ENCODE assay signal across 8 cellular contexts in genomic region chr2:74178211-74179062, GRCh38. TPM values are rescaled to one million over a fixed set of nuclear protein-coding genes. Genes with fewer than 3 reads are reported as not detected.
A peak's percentile ranks its signal among the peaks of the same experiment; 100 is the strongest.
DNase-seq lines count a peak whose midpoint lies in the region; ATAC-seq, FAIRE-seq and TF ChIP-seq lines count a peak whose summit lies in the region.

TSS of gene MOB1A (minus strand) at chr2:74178879. CDS start at chr2:74178674, 205 bp downstream.

- no peak for FAIRE-seq in astrocyte (lab: Jason Lieb, UNC)

- peak within 1 kb of the TSS; percentile 93 for H3K4me3 ChIP-seq in astrocyte (ENCODE audit: insufficient read depth, low read depth, low read length)
- peak within 1 kb of the TSS; percentile 93 for H3K4me3 ChIP-seq in right cardiac atrium (ENCODE audit: low read length)
- H3K4me3 ChIP-seq in vagina, result peak within 1 kb of the TSS; percentile 82 to 96

- H3K27me3 Mint-ChIP-seq in astrocyte (ENCODE audit: low read depth, unreplicated experiment), result no peaks in the 10 kb centered on the region

- DNase-seq in NCI-H2029 (lab: John Stamatoyannopoulos, UW) (peak; percentile 96), T-helper 22 cell (ENCODE audit: low read depth) (peak; percentile 96), astrocyte (ENCODE audit: low read depth) (peak; percentile 95), right cardiac atrium (peak; percentile 98 to 99 (median 99)), putamen (ENCODE audit: low spot score) (peak; percentile 98), vagina (ENCODE audit: extremely low spot score in 2 of 2) (peak; percentile 98)

- ATAC-seq in GM18505 (IDR thresholded peaks at IDR 0.05; ENCODE audit: unreplicated experiment) (peak; percentile 76), HG02973 (IDR thresholded peaks at IDR 0.05; ENCODE audit: unreplicated experiment) (peak; percentile 67), right cardiac atrium (peak; percentile 99)

- peaks cover 52% of the 10 kb centered on the region for H3K79me2 ChIP-seq in astrocyte (ENCODE audit: insufficient read depth, low read length)

- peaks cover 39% of the 10 kb centered on the region for H4K20me1 ChIP-seq in astrocyte (ENCODE audit: insufficient read depth, low read length)

- intact Hi-C loops in right cardiac atrium (cut with DNase I), result no loop called here
- intact Hi-C loops in vagina (cut with DNase I), result no loop called here

- H2AFZ ChIP-seq in astrocyte (ENCODE audit: low read depth, low read length), result peak within 1 kb of the TSS; percentile 69

- H3K27ac ChIP-seq in astrocyte (ENCODE audit: low read depth, low read length) (peak within 1 kb of the TSS; percentile 83), right cardiac atrium (ENCODE audit: low read length) (peak within 1 kb of the TSS; percentile 92), vagina (peak within 1 kb of the TSS; percentile 91)

- no peaks in the 10 kb centered on the region for H3K9me3 Mint-ChIP-seq in astrocyte (ENCODE audit: unreplicated experiment)

- H3K27me3 ChIP-seq in astrocyte (ENCODE audit: insufficient read depth, low read length), result no peaks in the 10 kb centered on the region
- H3K27me3 ChIP-seq in right cardiac atrium (ENCODE audit: control insufficient read depth, insufficient read depth), result no peaks in the 10 kb centered on the region
- no peaks in the 10 kb centered on the region for H3K27me3 ChIP-seq in vagina

- H3K9me3 ChIP-seq in astrocyte (ENCODE audit: insufficient read depth, low read depth, low read length) (no peaks in the 10 kb centered on the region), right cardiac atrium (ENCODE audit: control insufficient read depth, low read length) (no peaks in the 10 kb centered on the region), vagina (no peaks in the 10 kb centered on the region)

- under 1% methylated on average over 84 of the region's 84 CpGs for WGBS in right cardiac atrium

- H3K4me3 Mint-ChIP-seq in astrocyte (ENCODE audit: unreplicated experiment), result peak within 1 kb of the TSS; percentile 96

- peaks cover 2% of the 10 kb centered on the region for H3K4me1 ChIP-seq in astrocyte (ENCODE audit: insufficient read depth, low read length)
- H3K4me1 ChIP-seq in right cardiac atrium (ENCODE audit: control insufficient read depth, insufficient read depth, low read length), result peaks cover 4% of the 10 kb centered on the region
- H3K4me1 ChIP-seq in vagina, result peaks cover 39% of the 10 kb centered on the region

- peak within 1 kb of the TSS; percentile 94 for H3K9ac ChIP-seq in astrocyte (ENCODE audit: low read length)

- peaks cover 10% of the 10 kb centered on the region for H3K36me3 Mint-ChIP-seq in astrocyte (ENCODE audit: low read depth, unreplicated experiment)

- H3K4me1 Mint-ChIP-seq in astrocyte (ENCODE audit: low read depth, unreplicated experiment), result peaks cover 6% of the 10 kb centered on the region

- no peaks in the 10 kb centered on the region for H3K36me3 ChIP-seq in astrocyte (ENCODE audit: insufficient read depth, low read length)
- H3K36me3 ChIP-seq in vagina, result no peaks in the 10 kb centered on the region

- TF ChIP-seq CTCF in astrocyte (IDR thresholded peaks at IDR 0.05; ENCODE audit: insufficient read depth, low read depth, low read length) (no peak), vagina (IDR thresholded peaks at IDR 0.05) (peak in 1 of 3 experiments; percentile 4)

- TF ChIP-seq POLR2A in GM18505 (IDR thresholded peaks at IDR 0.05; ENCODE audit: borderline replicate concordance, extremely low read depth, insufficient read depth, insufficient read length) (peak; percentile 92), vagina (IDR thresholded peaks at IDR 0.05) (peak; percentile 40 to 90)

- H3K27ac Mint-ChIP-seq in astrocyte (ENCODE audit: unreplicated experiment), result peak within 1 kb of the TSS; percentile 91

- H3K4me2 ChIP-seq in astrocyte (ENCODE audit: low read length), result peak within 1 kb of the TSS; percentile 86

RNA-seq across cellular contexts. Expression of gene MOB1A, which starts in this region (rescaled TPM):
- total RNA-seq in astrocyte (107 and 116 TPM in 2 replicates), right cardiac atrium (10 to 100 TPM; 54.6 to 78.3 (median 62.8) TPM), vagina (68.5 TPM)
- 24.8 TPM for polyA plus RNA-seq in right cardiac atrium

Comparison
In these comparisons a context has a peak if more than half of its experiments do, and no peak if none do; other contexts are left out.
1. Peak in every context shown above with its lines: DNase-seq, ATAC-seq, H3K4me3 ChIP-seq and H3K27ac ChIP-seq.